8 cellular contexts compared by ENCODE assay signal in genomic region chr11:820655-821512, GRCh38. TPM values are rescaled to one million over a fixed set of nuclear protein-coding genes. Genes with fewer than 3 reads are reported as not detected.
DNase-seq lines count a peak whose midpoint lies in the region; ATAC-seq, FAIRE-seq and TF ChIP-seq lines count a peak whose summit lies in the region.

No MANE protein-coding gene starts in this region.

- peaks cover 13% of the 10 kb centered on the region for H4K20me1 ChIP-seq in K562 (replicated peaks; ENCODE audit: control insufficient read depth, insufficient read depth, low read length)

- H3K27ac Mint-ChIP-seq in IgD-negative memory B cell = peak overlapping the region in 1 of 3 donors; percentile 99

- H3K4me3 ChIP-seq in K562 (peak overlapping the region; percentile 89), subcutaneous abdominal adipose tissue (ENCODE audit: low read depth in 1 of 5, low read length in 5 of 5) (peak overlapping the region; percentile 83 to 100 (median 92))

- ATAC-seq in K562 = no peak
- no peak for ATAC-seq in HG03025 (IDR thresholded peaks at IDR 0.05; ENCODE audit: low FRiP score, unreplicated experiment)

- H3K9me1 ChIP-seq in K562 (ENCODE audit: control insufficient read depth, insufficient read depth, low read length) = peaks cover 6% of the 10 kb centered on the region

- no peak for TF ChIP-seq RAD21 in K562 (CRISPR knock-in tag; conservative IDR thresholded peaks at IDR 0.05 in 1 of 2, IDR thresholded peaks at IDR 0.05 in 1 of 2)

- intact Hi-C loops in K562 (cut with micrococcal nuclease) = no loop called here

- peaks cover 5 to 9% (median 7%) of the 10 kb centered on the region in 3 donors for H3K4me1 Mint-ChIP-seq in IgD-negative memory B cell

- H3K36me3 ChIP-seq in K562 (ENCODE audit: control insufficient read depth, insufficient read depth, low read length) (peaks cover 38% of the 10 kb centered on the region; the same call in 1 of the 3 replicates), subcutaneous abdominal adipose tissue (ENCODE audit: control insufficient read depth in 5 of 5, insufficient read depth in 5 of 5, low read length in 5 of 5) (peaks cover 0 to 49% (median 40%) of the 10 kb centered on the region in 5 donors)

- H3K9me3 Mint-ChIP-seq in IgD-negative memory B cell = no peaks in the 10 kb centered on the region

- POLR2A ChIA-PET in K562 (lab: Yijun Ruan, JAX) = interaction anchor here (0.6 to 5.2 kb wide), 14 partner anchors 8 to 179 kb away, joined by 3 to 36 read pairs (median 8); partner anchors contain the start of genes CD151, POLR2L, RPLP2 and TSPAN4

- no peak for FAIRE-seq in K562 (lab: Jason Lieb, UNC)

- CTCF ChIA-PET in K562 (lab: Yijun Ruan, JAX; ENCODE audit: low intra/inter-chr PET ratio) = no interaction called here

- TF ChIP-seq CTCF in K562 (IDR thresholded peaks at IDR 0.05 in 2 of 3, conservative IDR thresholded peaks at IDR 0.05 in 1 of 3; ENCODE audit: insufficient read depth in 2 of 3, low read depth in 1 of 3, low read length in 3 of 3) = no peak

- H3K4me1 ChIP-seq in K562 (replicated peaks in 1 of 2; ENCODE audit: control insufficient read depth in 2 of 2, insufficient read depth in 2 of 2, low read length in 2 of 2) = peaks cover 15 to 79% of the 10 kb centered on the region in 2 experiments; a peak in 4 of 5 replicates
- peaks cover 10 to 76% (median 64%) of the 10 kb centered on the region in 5 donors for H3K4me1 ChIP-seq in subcutaneous abdominal adipose tissue (ENCODE audit: control insufficient read depth in 5 of 5, insufficient read depth in 5 of 5, low read length in 5 of 5)

- BruUV-seq in K562 (replicated peaks; lab: Mats Ljungman, UMichigan) = no TSS peak

- H3K27me3 ChIP-seq in K562 (ENCODE audit: control insufficient read depth in 2 of 2, insufficient read depth in 2 of 2, low read length in 2 of 2) = no peaks in the 10 kb centered on the region
- H3K27me3 ChIP-seq in subcutaneous abdominal adipose tissue (ENCODE audit: control insufficient read depth in 5 of 5, insufficient read depth in 4 of 5, low read length in 5 of 5) = no peaks in the 10 kb centered on the region

- H2AFZ ChIP-seq in K562 (ENCODE audit: low read depth, low read length) = no peak overlapping the region

- H3K27ac ChIP-seq in K562 (ENCODE audit: extremely low read depth, low read depth, low read length) (peak overlapping the region; percentile 92; the same call in 2 of the 3 replicates), subcutaneous abdominal adipose tissue (ENCODE audit: low read depth, low read length) (peak overlapping the region; percentile 97)

- WGBS in K562 (ENCODE audit: insufficient coverage, low coverage, missing lambda C conversion rate) = 78% methylated on average over 8 of the region's 11 CpGs

- H3K9ac ChIP-seq in K562 (ENCODE audit: insufficient read depth in 1 of 2, low read depth in 2 of 2, low read length in 2 of 2) = peak overlapping the region; percentile 87 to 100; a peak in 3 of 4 replicates
- peak overlapping the region; percentile 56 to 95 (median 84) for H3K9ac ChIP-seq in subcutaneous abdominal adipose tissue (ENCODE audit: low read length in 5 of 5)

- peak; percentile 93 for DNase-seq in AG08395 (ENCODE audit: low spot score)
- no peak for DNase-seq in K562 (ENCODE audit: extremely low read depth in 1 of 4, low spot score in 3 of 4)
- DNase-seq in kidney glomerular epithelial cell (lab: John Stamatoyannopoulos, UW) = peak; percentile 47
- no peak for DNase-seq in KG1 (lab: John Stamatoyannopoulos, UW)
- no peak for DNase-seq in NCI-H187 treated with DMSO at 0.1 percent for 48 hours (lab: John Stamatoyannopoulos, UW)

- no peaks in the 10 kb centered on the region for H3K27me3 Mint-ChIP-seq in IgD-negative memory B cell

- no peak for TF ChIP-seq EP300 in K562 (IDR thresholded peaks at IDR 0.05; ENCODE audit: low read length)

- peak overlapping the region; percentile 85 to 100 (median 92) for H3K4me3 Mint-ChIP-seq in IgD-negative memory B cell

- in situ Hi-C loops in K562 (cut with MboI) = no loop called here

- no peaks in the 10 kb centered on the region for H3K9me3 ChIP-seq in K562 (replicated peaks; ENCODE audit: control insufficient read depth, insufficient read depth, low read depth, low read length)
- H3K9me3 ChIP-seq in subcutaneous abdominal adipose tissue (ENCODE audit: control insufficient read depth in 5 of 5, low read length in 5 of 5) = no peaks in the 10 kb centered on the region

- peaks cover 25% of the 10 kb centered on the region for H3K79me2 ChIP-seq in K562 (ENCODE audit: control insufficient read depth, insufficient read depth, low read length)

- no peak for TF ChIP-seq POLR2A in K562 (conservative IDR thresholded peaks at IDR 0.05)

- peak overlapping the region; percentile 86 for H3K4me2 ChIP-seq in K562 (ENCODE audit: insufficient read depth, low read length)

- H3K36me3 Mint-ChIP-seq in IgD-negative memory B cell = peaks cover 1% of the 10 kb centered on the region

RNA-seq across cellular contexts. Expression of gene PNPLA2, which starts 2.2 kb away (rescaled TPM):
- polyA plus RNA-seq in IgD-negative memory B cell = 51.1 TPM
- total RNA-seq in K562 (2011; cell fraction: chromatin; rRNA removed; ENCODE audit: low replicate concordance) = 83.1 and 391 TPM in 2 replicates
- 282 and 286 TPM in 2 replicates for total RNA-seq in K562 (2011; cell fraction: nucleolus; rRNA removed)
- 136 and 157 TPM in 2 replicates for total RNA-seq in K562 (2011; cell fraction: nucleoplasm; rRNA removed)
- total RNA-seq in K562 (2014; rRNA removed) = 22.2 and 32.0 TPM in 2 replicates
- total RNA-seq in K562 (2014; rRNA removed; fragmentation: Illumina TruSeq; extraction: Trizol) = 3.6 and 5.0 TPM in 2 replicates
- total RNA-seq in K562 (2015; rRNA removed; fragmentation: Illumina TruSeq; extraction: Trizol) = 8.4 and 9.0 TPM in 2 replicates
- 87.1 and 87.5 TPM in 2 replicates for total RNA-seq in K562 (2021)
- polyA plus RNA-seq in K562 (2011; rRNA removed) = 6.9 and 29.3 TPM in 2 replicates
- polyA plus RNA-seq in K562 (2011; cell fraction: cytosol; rRNA removed) = 10.0 and 17.9 TPM in 2 replicates
- polyA plus RNA-seq in K562 (2011; cell fraction: nucleus; rRNA removed) = 266 and 420 TPM in 2 replicates
- polyA plus RNA-seq in K562 (2012) = 39.2 and 88.0 TPM in 2 replicates
- polyA plus RNA-seq in K562 (2014; fragmentation: Illumina TruSeq; extraction: Trizol) = 21.4 and 37.1 TPM in 2 replicates
- under 1 TPM; 0.39 TPM for polyA plus RNA-seq in K562 (2014; fragmentation: Nextera tagmentation; extraction: Ambion mirVana)
- polyA plus RNA-seq in K562 (2014; rRNA removed) = 36.4 and 49.4 TPM in 2 replicates
- polyA minus RNA-seq in K562 (2011; rRNA and poly(A)+ RNA removed) = 9.2 and 12.6 TPM in 2 replicates
- polyA minus RNA-seq in K562 (2011; cell fraction: cytosol; rRNA and poly(A)+ RNA removed) = 26.3 TPM in 2 replicates
- 88.9 and 90.9 TPM in 2 replicates for polyA minus RNA-seq in K562 (2011; cell fraction: nucleus; rRNA and poly(A)+ RNA removed)

RNA-seq across cellular contexts. Expression of gene CRACR2B, which starts 6.8 kb away (rescaled TPM):
- 20.0 TPM for polyA plus RNA-seq in IgD-negative memory B cell
- total RNA-seq in K562 (2011; cell fraction: chromatin; rRNA removed; ENCODE audit: low replicate concordance) = 32.8 and 134 TPM in 2 replicates
- 116 and 120 TPM in 2 replicates for total RNA-seq in K562 (2011; cell fraction: nucleolus; rRNA removed)
- 53.6 and 58.1 TPM in 2 replicates for total RNA-seq in K562 (2011; cell fraction: nucleoplasm; rRNA removed)
- total RNA-seq in K562 (2014; rRNA removed) = 19.7 and 21.9 TPM in 2 replicates
- total RNA-seq in K562 (2014; rRNA removed; fragmentation: Illumina TruSeq; extraction: Trizol) = 0.86 and 2.3 TPM in 2 replicates
- 5.8 and 6.0 TPM in 2 replicates for total RNA-seq in K562 (2015; rRNA removed; fragmentation: Illumina TruSeq; extraction: Trizol)
- total RNA-seq in K562 (2021) = 29.0 and 35.7 TPM in 2 replicates
- polyA plus RNA-seq in K562 (2011; rRNA removed) = 5.7 and 15.1 TPM in 2 replicates
- polyA plus RNA-seq in K562 (2011; cell fraction: cytosol; rRNA removed) = 5.8 and 17.5 TPM in 2 replicates
- 229 and 325 TPM in 2 replicates for polyA plus RNA-seq in K562 (2011; cell fraction: nucleus; rRNA removed)
- polyA plus RNA-seq in K562 (2012) = 22.7 and 54.8 TPM in 2 replicates
- polyA plus RNA-seq in K562 (2014; fragmentation: Illumina TruSeq; extraction: Trizol) = 7.2 and 13.1 TPM in 2 replicates
- under 1 TPM; 0.10 to 0.13 TPM for polyA plus RNA-seq in K562 (2014; fragmentation: Nextera tagmentation; extraction: Ambion mirVana)
- 40.7 and 51.0 TPM in 2 replicates for polyA plus RNA-seq in K562 (2014; rRNA removed)
- polyA minus RNA-seq in K562 (2011; rRNA and poly(A)+ RNA removed) = 0.84 and 1.6 TPM in 2 replicates
- polyA minus RNA-seq in K562 (2011; cell fraction: cytosol; rRNA and poly(A)+ RNA removed) = 5.2 and 6.3 TPM in 2 replicates
- polyA minus RNA-seq in K562 (2011; cell fraction: nucleus; rRNA and poly(A)+ RNA removed) = 24.2 and 30.4 TPM in 2 replicates

RNA-seq across cellular contexts. Expression of gene RPLP2, which starts 11.1 kb away (rescaled TPM):
- polyA plus RNA-seq in IgD-negative memory B cell = 4,588 TPM
- total RNA-seq in K562 (2011; cell fraction: chromatin; rRNA removed; ENCODE audit: low replicate concordance) = 170 and 292 TPM in 2 replicates
- total RNA-seq in K562 (2011; cell fraction: nucleolus; rRNA removed) = 396 and 422 TPM in 2 replicates
- 508 and 986 TPM in 2 replicates for total RNA-seq in K562 (2011; cell fraction: nucleoplasm; rRNA removed)
- 1,805 and 1,933 TPM in 2 replicates for total RNA-seq in K562 (2014; rRNA removed)
- total RNA-seq in K562 (2014; rRNA removed; fragmentation: Illumina TruSeq; extraction: Trizol) = 1,134 and 1,237 TPM in 2 replicates
- 1,326 and 1,329 TPM in 2 replicates for total RNA-seq in K562 (2015; rRNA removed; fragmentation: Illumina TruSeq; extraction: Trizol)
- total RNA-seq in K562 (2021) = 3,807 and 3,932 TPM in 2 replicates
- 687 and 817 TPM in 2 replicates for polyA plus RNA-seq in K562 (2011; rRNA removed)
- 1,159 and 2,082 TPM in 2 replicates for polyA plus RNA-seq in K562 (2011; cell fraction: cytosol; rRNA removed)
- 711 and 782 TPM in 2 replicates for polyA plus RNA-seq in K562 (2011; cell fraction: nucleus; rRNA removed)
- polyA plus RNA-seq in K562 (2012) = 2,625 and 2,975 TPM in 2 replicates
- 528 and 867 TPM in 2 replicates for polyA plus RNA-seq in K562 (2014; fragmentation: Illumina TruSeq; extraction: Trizol)
- polyA plus RNA-seq in K562 (2014; fragmentation: Nextera tagmentation; extraction: Ambion mirVana) = 1,000 to 10,000 TPM; 1,853 to 1,893 TPM
- 1,548 and 1,633 TPM in 2 replicates for polyA plus RNA-seq in K562 (2014; rRNA removed)
- polyA minus RNA-seq in K562 (2011; rRNA and poly(A)+ RNA removed) = 836 and 845 TPM in 2 replicates
- polyA minus RNA-seq in K562 (2011; cell fraction: cytosol; rRNA and poly(A)+ RNA removed) = 1,403 and 1,771 TPM in 2 replicates
- polyA minus RNA-seq in K562 (2011; cell fraction: nucleus; rRNA and poly(A)+ RNA removed) = 148 and 275 TPM in 2 replicates

RNA-seq across cellular contexts. Expression of gene CD151, which starts 11.9 kb away (rescaled TPM):
- polyA plus RNA-seq in IgD-negative memory B cell = 13.8 TPM
- 104 and 449 TPM in 2 replicates for total RNA-seq in K562 (2011; cell fraction: chromatin; rRNA removed; ENCODE audit: low replicate concordance)
- total RNA-seq in K562 (2011; cell fraction: nucleolus; rRNA removed) = 583 and 614 TPM in 2 replicates
- total RNA-seq in K562 (2011; cell fraction: nucleoplasm; rRNA removed) = 235 and 299 TPM in 2 replicates
- 141 and 185 TPM in 2 replicates for total RNA-seq in K562 (2014; rRNA removed)
- total RNA-seq in K562 (2014; rRNA removed; fragmentation: Illumina TruSeq; extraction: Trizol) = 40.0 and 65.9 TPM in 2 replicates
- 121 and 140 TPM in 2 replicates for total RNA-seq in K562 (2015; rRNA removed; fragmentation: Illumina TruSeq; extraction: Trizol)
- 187 and 189 TPM in 2 replicates for total RNA-seq in K562 (2021)
- 179 and 218 TPM in 2 replicates for polyA plus RNA-seq in K562 (2011; rRNA removed)
- 332 and 568 TPM in 2 replicates for polyA plus RNA-seq in K562 (2011; cell fraction: cytosol; rRNA removed)
- polyA plus RNA-seq in K562 (2011; cell fraction: nucleus; rRNA removed) = 363 and 514 TPM in 2 replicates
- 181 and 228 TPM in 2 replicates for polyA plus RNA-seq in K562 (2012)
- polyA plus RNA-seq in K562 (2014; fragmentation: Illumina TruSeq; extraction: Trizol) = 95.6 and 190 TPM in 2 replicates
- 1 to 10 TPM; 2.3 to 6.5 TPM for polyA plus RNA-seq in K562 (2014; fragmentation: Nextera tagmentation; extraction: Ambion mirVana)
- 187 and 238 TPM in 2 replicates for polyA plus RNA-seq in K562 (2014; rRNA removed)
- polyA minus RNA-seq in K562 (2011; rRNA and poly(A)+ RNA removed) = 64.7 and 146 TPM in 2 replicates
- 86.1 and 96.6 TPM in 2 replicates for polyA minus RNA-seq in K562 (2011; cell fraction: cytosol; rRNA and poly(A)+ RNA removed)
- polyA minus RNA-seq in K562 (2011; cell fraction: nucleus; rRNA and poly(A)+ RNA removed) = 94.5 and 98.4 TPM in 2 replicates

RNA-seq across cellular contexts. Expression of gene PIDD1, which starts 15.9 kb away (rescaled TPM):
- 6.4 TPM for polyA plus RNA-seq in IgD-negative memory B cell
- total RNA-seq in K562 (2011; cell fraction: chromatin; rRNA removed; ENCODE audit: low replicate concordance) = 31.9 and 139 TPM in 2 replicates
- total RNA-seq in K562 (2011; cell fraction: nucleolus; rRNA removed) = 157 and 166 TPM in 2 replicates
- total RNA-seq in K562 (2011; cell fraction: nucleoplasm; rRNA removed) = 58.5 and 69.8 TPM in 2 replicates
- 13.2 and 18.7 TPM in 2 replicates for total RNA-seq in K562 (2014; rRNA removed)
- total RNA-seq in K562 (2014; rRNA removed; fragmentation: Illumina TruSeq; extraction: Trizol) = 0.95 and 1.0 TPM in 2 replicates
- 7.3 and 7.6 TPM in 2 replicates for total RNA-seq in K562 (2015; rRNA removed; fragmentation: Illumina TruSeq; extraction: Trizol)
- total RNA-seq in K562 (2021) = 31.3 and 32.1 TPM in 2 replicates
- polyA plus RNA-seq in K562 (2011; rRNA removed) = 8.5 and 20.7 TPM in 2 replicates
- 13.4 and 29.0 TPM in 2 replicates for polyA plus RNA-seq in K562 (2011; cell fraction: cytosol; rRNA removed)
- 284 and 380 TPM in 2 replicates for polyA plus RNA-seq in K562 (2011; cell fraction: nucleus; rRNA removed)
- polyA plus RNA-seq in K562 (2012) = 20.6 and 37.0 TPM in 2 replicates
- polyA plus RNA-seq in K562 (2014; fragmentation: Illumina TruSeq; extraction: Trizol) = 3.0 and 11.1 TPM in 2 replicates
- polyA plus RNA-seq in K562 (2014; fragmentation: Nextera tagmentation; extraction: Ambion mirVana) = under 1 TPM; 0.32 to 0.36 TPM
- polyA plus RNA-seq in K562 (2014; rRNA removed) = 47.5 and 52.7 TPM in 2 replicates
- polyA minus RNA-seq in K562 (2011; rRNA and poly(A)+ RNA removed) = 2.6 and 3.2 TPM in 2 replicates
- 11.4 and 11.9 TPM in 2 replicates for polyA minus RNA-seq in K562 (2011; cell fraction: cytosol; rRNA and poly(A)+ RNA removed)
- polyA minus RNA-seq in K562 (2011; cell fraction: nucleus; rRNA and poly(A)+ RNA removed) = 53.5 and 55.9 TPM in 2 replicates

Comparison
In these comparisons a context has a peak if more than half of its experiments do, and no peak if none do; other contexts are left out.
1. DNase-seq: peak in AG08395 (single experiment) and kidney glomerular epithelial cell (single experiment); none in K562 (0 of 4), KG1 (single experiment) and NCI-H187 treated with DMSO at 0.1 percent for 48 hours (single experiment).